Comparison of ENCODE assay signal across 8 cellular contexts in the genomic region with DNA sequence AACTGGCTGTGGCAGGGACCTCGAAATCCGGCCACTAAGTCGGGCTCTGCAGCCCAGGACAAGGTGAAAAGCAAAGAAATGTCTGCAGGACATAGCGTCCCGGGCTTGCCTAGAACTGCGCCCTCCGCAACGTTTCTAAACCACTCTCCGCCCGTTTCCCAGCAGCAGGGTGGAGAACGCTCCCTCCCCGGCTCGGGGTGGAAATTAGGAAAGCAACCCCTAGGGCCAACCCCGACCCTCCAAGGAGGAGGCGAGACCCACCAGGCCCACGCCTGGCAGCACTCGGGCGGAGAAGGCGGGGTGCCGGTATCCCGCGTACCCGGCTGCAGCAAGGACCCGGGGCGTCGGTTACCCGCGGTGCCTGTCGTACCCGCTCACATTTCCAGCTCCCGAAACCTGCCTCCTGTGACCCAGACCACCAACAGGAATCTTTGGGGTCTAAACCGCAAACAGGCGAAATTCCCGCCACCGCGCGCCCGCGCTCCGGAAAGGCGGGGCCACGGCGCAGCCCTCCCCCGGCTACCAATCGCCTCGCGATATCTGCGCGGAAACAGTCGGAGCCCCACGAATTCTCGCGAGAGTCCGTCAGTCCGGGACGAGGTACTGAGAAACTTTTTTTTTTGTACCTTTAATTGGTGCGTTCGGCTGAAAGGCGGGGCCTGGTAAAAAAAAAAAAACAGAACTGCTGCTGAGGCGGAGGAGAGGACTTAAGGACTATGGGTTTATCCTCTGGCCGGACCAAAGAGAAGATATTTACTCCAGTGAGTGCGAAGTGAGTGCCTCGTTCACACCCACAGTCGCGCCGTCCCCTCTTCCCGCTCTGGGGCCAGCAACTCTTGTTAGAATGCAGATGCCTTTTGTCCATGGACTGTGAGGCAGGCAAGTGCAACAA. TPM values are rescaled to one million over a fixed set of nuclear protein-coding genes. Genes with fewer than 3 reads are reported as not detected.
A peak's percentile ranks its signal among the peaks of the same experiment; 100 is the strongest.
DNase-seq lines count a peak whose midpoint lies in the region; ATAC-seq, FAIRE-seq and TF ChIP-seq lines count a peak whose summit lies in the region.

A gene with protein sequence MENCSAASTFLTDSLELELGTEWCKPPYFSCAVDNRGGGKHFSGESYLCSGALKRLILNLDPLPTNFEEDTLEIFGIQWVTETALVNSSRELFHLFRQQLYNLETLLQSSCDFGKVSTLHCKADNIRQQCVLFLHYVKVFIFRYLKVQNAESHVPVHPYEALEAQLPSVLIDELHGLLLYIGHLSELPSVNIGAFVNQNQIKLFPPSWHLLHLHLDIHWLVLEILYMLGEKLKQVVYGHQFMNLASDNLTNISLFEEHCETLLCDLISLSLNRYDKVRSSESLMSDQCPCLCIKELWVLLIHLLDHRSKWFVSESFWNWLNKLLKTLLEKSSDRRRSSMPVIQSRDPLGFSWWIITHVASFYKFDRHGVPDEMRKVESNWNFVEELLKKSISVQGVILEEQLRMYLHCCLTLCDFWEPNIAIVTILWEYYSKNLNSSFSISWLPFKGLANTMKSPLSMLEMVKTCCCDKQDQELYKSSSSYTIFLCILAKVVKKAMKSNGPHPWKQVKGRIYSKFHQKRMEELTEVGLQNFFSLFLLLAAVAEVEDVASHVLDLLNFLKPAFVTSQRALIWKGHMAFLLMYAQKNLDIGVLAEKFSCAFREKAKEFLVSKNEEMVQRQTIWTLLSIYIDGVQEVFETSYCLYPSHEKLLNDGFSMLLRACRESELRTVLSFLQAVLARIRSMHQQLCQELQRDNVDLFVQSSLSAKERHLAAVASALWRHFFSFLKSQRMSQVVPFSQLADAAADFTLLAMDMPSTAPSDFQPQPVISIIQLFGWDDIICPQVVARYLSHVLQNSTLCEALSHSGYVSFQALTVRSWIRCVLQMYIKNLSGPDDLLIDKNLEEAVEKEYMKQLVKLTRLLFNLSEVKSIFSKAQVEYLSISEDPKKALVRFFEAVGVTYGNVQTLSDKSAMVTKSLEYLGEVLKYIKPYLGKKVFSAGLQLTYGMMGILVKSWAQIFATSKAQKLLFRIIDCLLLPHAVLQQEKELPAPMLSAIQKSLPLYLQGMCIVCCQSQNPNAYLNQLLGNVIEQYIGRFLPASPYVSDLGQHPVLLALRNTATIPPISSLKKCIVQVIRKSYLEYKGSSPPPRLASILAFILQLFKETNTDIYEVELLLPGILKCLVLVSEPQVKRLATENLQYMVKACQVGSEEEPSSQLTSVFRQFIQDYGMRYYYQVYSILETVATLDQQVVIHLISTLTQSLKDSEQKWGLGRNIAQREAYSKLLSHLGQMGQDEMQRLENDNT (minus strand): TSS at position 491 of the 892 bp plus-strand sequence. CDS start 739 bp downstream, outside the sequence.

- peak; percentile 94 for ATAC-seq in GM18508 (IDR thresholded peaks at IDR 0.05; ENCODE audit: insufficient read depth, unreplicated experiment)
- ATAC-seq in HG02981 (IDR thresholded peaks at IDR 0.05; ENCODE audit: unreplicated experiment) = peak; percentile 97

- under 1% methylated on average over 65 of the region's 67 CpGs for WGBS in hepatocyte (ENCODE audit: low lambda C conversion rate, missing lambda C conversion rate)

- peaks cover 20% of the 10 kb centered on the region for H3K36me3 Mint-ChIP-seq in T-helper 2 cell treated with Interferon-gamma antibody and Interleukin-4, amounts not matched to agents 5 μg/mL and 100 μg/mL, for 36 hours (ENCODE audit: low read depth)
- H3K36me3 Mint-ChIP-seq in astrocyte (ENCODE audit: low read depth, unreplicated experiment) = no peaks in the 10 kb centered on the region

- H3K9ac ChIP-seq in astrocyte (ENCODE audit: low read length) = peak within 1 kb of the TSS; percentile 94

- H4K20me1 ChIP-seq in astrocyte (ENCODE audit: insufficient read depth, low read length) = no peaks in the 10 kb centered on the region
- H4K20me1 ChIP-seq in hepatocyte (ENCODE audit: insufficient read depth, poor library complexity, severe bottlenecking) = no peaks in the 10 kb centered on the region

- H3K27me3 Mint-ChIP-seq in T-helper 2 cell treated with Interferon-gamma antibody and Interleukin-4, amounts not matched to agents 5 μg/mL and 100 μg/mL, for 36 hours (ENCODE audit: low read depth) = peaks cover 4% of the 10 kb centered on the region
- H3K27me3 Mint-ChIP-seq in astrocyte (ENCODE audit: low read depth, unreplicated experiment) = no peaks in the 10 kb centered on the region

- H3K27ac ChIP-seq in astrocyte (ENCODE audit: low read depth, low read length) (peak within 1 kb of the TSS; percentile 73), hepatocyte (peak within 1 kb of the TSS; percentile 25)

- no peaks in the 10 kb centered on the region for H3K9me2 ChIP-seq in hepatocyte (replicated peaks; ENCODE audit: insufficient read depth)

- H3K79me2 ChIP-seq in astrocyte (ENCODE audit: insufficient read depth, low read length) (peaks cover 26% of the 10 kb centered on the region), hepatocyte (peaks cover 17% of the 10 kb centered on the region)

- no peak for TF ChIP-seq CTCF in astrocyte (IDR thresholded peaks at IDR 0.05; ENCODE audit: insufficient read depth, low read depth, low read length)
- no peak for TF ChIP-seq CTCF in hepatocyte (IDR thresholded peaks at IDR 0.05; ENCODE audit: poor library complexity)

- H3K4me2 ChIP-seq in astrocyte (ENCODE audit: low read length) (peak within 1 kb of the TSS; percentile 94), hepatocyte (peak within 1 kb of the TSS; percentile 89)

- H3K36me3 ChIP-seq in astrocyte (ENCODE audit: insufficient read depth, low read length) (peaks cover 3% of the 10 kb centered on the region), hepatocyte (replicated peaks; ENCODE audit: insufficient read depth, low read depth) (no peaks in the 10 kb centered on the region)

- no peaks in the 10 kb centered on the region for H3K9me3 ChIP-seq in astrocyte (ENCODE audit: insufficient read depth, low read depth, low read length)
- no peaks in the 10 kb centered on the region for H3K9me3 ChIP-seq in hepatocyte (ENCODE audit: low read depth)

- H3K27me3 ChIP-seq in astrocyte (ENCODE audit: insufficient read depth, low read length) (no peaks in the 10 kb centered on the region), hepatocyte (no peaks in the 10 kb centered on the region)

- no peaks in the 10 kb centered on the region for H3K9me3 Mint-ChIP-seq in T-helper 2 cell treated with Interferon-gamma antibody and Interleukin-4, amounts not matched to agents 5 μg/mL and 100 μg/mL, for 36 hours
- no peaks in the 10 kb centered on the region for H3K9me3 Mint-ChIP-seq in astrocyte (ENCODE audit: unreplicated experiment)

- H3K27ac Mint-ChIP-seq in T-helper 2 cell treated with Interferon-gamma antibody and Interleukin-4, amounts not matched to agents 5 μg/mL and 100 μg/mL, for 36 hours = peak within 1 kb of the TSS; percentile 88
- H3K27ac Mint-ChIP-seq in astrocyte (ENCODE audit: unreplicated experiment) = peak within 1 kb of the TSS; percentile 96

- H3K4me1 ChIP-seq in astrocyte (ENCODE audit: insufficient read depth, low read length) (no peaks in the 10 kb centered on the region), hepatocyte (ENCODE audit: insufficient read depth) (peaks cover 11% of the 10 kb centered on the region)

- DNase-seq in NCI-H2029 (lab: John Stamatoyannopoulos, UW) (peak; percentile 95), astrocyte (ENCODE audit: low read depth) (peak; percentile 86), hepatocyte (ENCODE audit: low spot score) (peak; percentile 97), retina (peak; percentile 97), cerebellar nuclear complex (lab: John Stamatoyannopoulos, UW) (no peak)
- peak; percentile 92 for DNase-seq in T-helper 2 cell treated with Interferon-gamma antibody and Interleukin-4, amounts not matched to agents 5 μg/mL and 100 μg/mL, for 36 hours (ENCODE audit: low spot score)

- H2AFZ ChIP-seq in astrocyte (ENCODE audit: low read depth, low read length) (peak within 1 kb of the TSS; percentile 96), hepatocyte (peak within 1 kb of the TSS; percentile 88)

- peak within 1 kb of the TSS; percentile 95 for H3K4me3 Mint-ChIP-seq in T-helper 2 cell treated with Interferon-gamma antibody and Interleukin-4, amounts not matched to agents 5 μg/mL and 100 μg/mL, for 36 hours
- H3K4me3 Mint-ChIP-seq in astrocyte (ENCODE audit: unreplicated experiment) = peak within 1 kb of the TSS; percentile 91

- FAIRE-seq in astrocyte (lab: Jason Lieb, UNC) = peak; percentile 45

- peak within 1 kb of the TSS; percentile 95 for H3K4me3 ChIP-seq in astrocyte (ENCODE audit: insufficient read depth, low read depth, low read length)
- peak within 1 kb of the TSS; percentile 85 for H3K4me3 ChIP-seq in hepatocyte

- peaks cover 28% of the 10 kb centered on the region for H3K4me1 Mint-ChIP-seq in T-helper 2 cell treated with Interferon-gamma antibody and Interleukin-4, amounts not matched to agents 5 μg/mL and 100 μg/mL, for 36 hours (ENCODE audit: low read depth)
- H3K4me1 Mint-ChIP-seq in astrocyte (ENCODE audit: low read depth, unreplicated experiment) = peaks cover 6% of the 10 kb centered on the region

RNA-seq across cellular contexts. Expression of the gene that starts here (rescaled TPM):
- total RNA-seq in astrocyte (7.2 and 7.6 TPM in 2 replicates), hepatocyte (10.1 and 12.2 TPM in 2 replicates)
- 2.7 and 3.8 TPM in 2 replicates for polyA plus RNA-seq in hepatocyte

Comparison
In these comparisons a context has a peak if more than half of its experiments do, and no peak if none do; other contexts are left out.
1. DNase-seq: peak in NCI-H2029 (single experiment), T-helper 2 cell treated with Interferon-gamma antibody and Interleukin-4, amounts not matched to agents 5 μg/mL and 100 μg/mL, for 36 hours (single experiment), astrocyte (single experiment), hepatocyte (single experiment) and retina (single experiment); none in cerebellar nuclear complex (0 of 2).